In genomic region chr13:110140099-110140498, GRCh38 we compare ENCODE assay signal across 26 cellular contexts.
DNase-seq lines count a peak whose midpoint lies in the region; TF ChIP-seq lines count a peak whose summit lies in the region.
"Had no signal": no experiment of that assay in that cellular context is flagged by ENCODE, and none has a peak within 500 bp of the region (broad histone marks: within the 10 kb centered on the region; RNA-seq: fewer than 3 reads in every experiment).

No MANE protein-coding gene starts in this region.

- H3K27ac Mint-ChIP-seq in chondrocyte (ENCODE audit: unreplicated experiment) (peak overlapping the region; percentile 32), neural crest cell (ENCODE audit: unreplicated experiment) (no peak overlapping the region)
- H3K27ac Mint-ChIP-seq: CD4-positive, CD25-positive, alpha-beta regulatory T cell had no signal

- DNase-seq in chondrocyte (ENCODE audit: low spot score) (no peak), esophagus muscularis mucosa (ENCODE audit: extremely low spot score) (peak; percentile 14), neural crest cell (ENCODE audit: low read depth, low spot score) (no peak), Peyer's patch (no peak), occipital lobe (lab: John Stamatoyannopoulos, UW) (no peak), SKM-1 (lab: John Stamatoyannopoulos, UW; ENCODE audit: unreplicated experiment) (no peak)
- no peak for DNase-seq in effector CD4-positive, alpha-beta T cell
- DNase-seq: 8988T; ACHN; BE2C; C1 segment of cervical spinal cord; CD4-positive, alpha-beta memory T cell; CD4-positive, CD25-positive, alpha-beta regulatory T cell; CD8-positive, alpha-beta memory T cell; COR-L47; DMS 273 treated with DMSO at 0.1 percent for 48 hours; DMS153; DMS53; DMS79; DND-41; EL; GDM1 had no signal

- WGBS in esophagus muscularis mucosa: 89% methylated on average over 3 of the region's 3 CpGs

- no peak for TF ChIP-seq EP300 in esophagus muscularis mucosa (IDR thresholded peaks at IDR 0.05)

- no peaks in the 10 kb centered on the region for H3K36me3 ChIP-seq in HEK293 (ENCODE audit: control insufficient read depth in 2 of 2, insufficient read depth in 1 of 2, low read length in 2 of 2)
- no peaks in the 10 kb centered on the region for H3K36me3 ChIP-seq in esophagus muscularis mucosa
- no peaks in the 10 kb centered on the region for H3K36me3 ChIP-seq in Peyer's patch
- H3K36me3 ChIP-seq: BE2C, BLaER1 had no signal

- H3K4me3 ChIP-seq in HEK293 (ENCODE audit: low read depth, low read length) (no peak overlapping the region), esophagus muscularis mucosa (no peak overlapping the region), Peyer's patch (no peak overlapping the region)
- H3K4me3 ChIP-seq: BLaER1, GM12878 had no signal

- H3K9me3 Mint-ChIP-seq in chondrocyte (ENCODE audit: low read depth) (peaks cover 5% of the 10 kb centered on the region), neural crest cell (peaks cover 6% of the 10 kb centered on the region)

- H3K4me3 Mint-ChIP-seq in chondrocyte (ENCODE audit: unreplicated experiment) (no peak overlapping the region), neural crest cell (peak overlapping the region; percentile 16)
- H3K4me3 Mint-ChIP-seq: CD14-positive monocyte had no signal

- POLR2A ChIA-PET in HEK293 (lab: Yijun Ruan, JAX): no interaction called here

- H3K9me3 ChIP-seq in HEK293 (ENCODE audit: control insufficient read depth, insufficient read depth, low read depth, low read length) (no peaks in the 10 kb centered on the region), esophagus muscularis mucosa (no peaks in the 10 kb centered on the region), Peyer's patch (no peaks in the 10 kb centered on the region)
- H3K9me3 ChIP-seq: BE2C, BLaER1 had no signal

- intact Hi-C loops in esophagus muscularis mucosa (cut with DNase I): no loop called here

- H3K27ac ChIP-seq in HEK293 (ENCODE audit: extremely low read depth, low read depth, low read length): no peak overlapping the region
- H3K27ac ChIP-seq in esophagus muscularis mucosa (replicated peaks in 1 of 4): no peak overlapping the region
- H3K27ac ChIP-seq in Peyer's patch: no peak overlapping the region
- H3K27ac ChIP-seq: BLaER1 had no signal

- TF ChIP-seq CTCF in HEK293 (tag by site-specific recombination; IDR thresholded peaks at IDR 0.05): no peak
- no peak for TF ChIP-seq CTCF in chondrocyte (IDR thresholded peaks at IDR 0.05)
- no peak for TF ChIP-seq CTCF in esophagus muscularis mucosa (IDR thresholded peaks at IDR 0.05)
- no peak for TF ChIP-seq CTCF in neural crest cell (conservative IDR thresholded peaks at IDR 0.05)
- no peak for TF ChIP-seq CTCF in Peyer's patch (IDR thresholded peaks at IDR 0.05)

- H3K4me1 ChIP-seq in HEK293 (ENCODE audit: control insufficient read depth, insufficient read depth, low read length): no peaks in the 10 kb centered on the region; the same call in 1 of the 2 replicates
- peaks cover 14 to 28% (median 18%) of the 10 kb centered on the region in 4 donors for H3K4me1 ChIP-seq in esophagus muscularis mucosa
- peaks cover 0 to 15% (median 0%) of the 10 kb centered on the region in 4 donors for H3K4me1 ChIP-seq in Peyer's patch
- H3K4me1 ChIP-seq: BE2C had no signal

- H3K36me3 Mint-ChIP-seq in chondrocyte (ENCODE audit: low read depth) (peaks cover 27% of the 10 kb centered on the region), neural crest cell (ENCODE audit: low read depth) (peaks cover 10% of the 10 kb centered on the region)
- H3K36me3 Mint-ChIP-seq: CD14-positive monocyte; CD4-positive, alpha-beta memory T cell; CD4-positive, CD25-positive, alpha-beta regulatory T cell; CD8-positive, alpha-beta memory T cell had no signal

- H3K4me1 Mint-ChIP-seq in chondrocyte (ENCODE audit: low read depth) (peaks cover 38% of the 10 kb centered on the region), neural crest cell (peaks cover 21% of the 10 kb centered on the region)

- TF ChIP-seq POLR2A in esophagus muscularis mucosa (IDR thresholded peaks at IDR 0.05; ENCODE audit: low read depth) (no peak), Peyer's patch (IDR thresholded peaks at IDR 0.05) (no peak)

- no peaks in the 10 kb centered on the region for H3K27me3 Mint-ChIP-seq in chondrocyte (ENCODE audit: low read depth)
- H3K27me3 Mint-ChIP-seq in neural crest cell (ENCODE audit: low read depth): peaks cover 38% of the 10 kb centered on the region

- CTCF ChIA-PET in HEK293 (lab: Yijun Ruan, JAX): no interaction called here

- H3K27me3 ChIP-seq in esophagus muscularis mucosa (no peaks in the 10 kb centered on the region), Peyer's patch (no peaks in the 10 kb centered on the region)
- H3K27me3 ChIP-seq: BLaER1 had no signal

TF ChIP-seq in HEK293, 187 proteins besides CTCF, POLR2A, EP300 and RAD21:
- TF ChIP-seq ZBTB17 (tag by site-specific recombination; IDR thresholded peaks at IDR 0.05) (peak; percentile 72), ZNF366 (tag by site-specific recombination; conservative IDR thresholded peaks at IDR 0.05) (peak; percentile 95), ZSCAN16 (tag by site-specific recombination; IDR thresholded peaks at IDR 0.05) (no peak), ZNF670 (tag by site-specific recombination; IDR thresholded peaks at IDR 0.05; ENCODE audit: low read depth) (no peak)
